Comparison of ENCODE assay signal across 1 cellular context in genomic region chr16:50093607-50094570, GRCh38.
TF ChIP-seq lines count a peak whose summit lies in the region.

No MANE protein-coding gene starts in this region.

TF ChIP-seq in GM12878, 131 proteins besides CTCF, POLR2A, EP300 and RAD21:
- TF ChIP-seq BMI1 (IDR thresholded peaks at IDR 0.05; ENCODE audit: borderline replicate concordance): no peak
- peak; percentile 13; the same call in 1 of the 2 replicates for TF ChIP-seq RUNX3 (IDR thresholded peaks at IDR 0.05; ENCODE audit: low read length)
- TF ChIP-seq JUNB (IDR thresholded peaks at IDR 0.05): peak; percentile 27; the same call in 1 of the 2 replicates
